In genomic region chr7:132580277-132580676, GRCh38 we compare ENCODE assay signal across 14 cellular contexts. TPM values are rescaled to one million over a fixed set of nuclear protein-coding genes. Genes with fewer than 3 reads are reported as not detected.
DNase-seq lines count a peak whose midpoint lies in the region; ATAC-seq, FAIRE-seq and TF ChIP-seq lines count a peak whose summit lies in the region.
"Had no signal": no experiment of that assay in that cellular context is flagged by ENCODE, and none has a peak within 500 bp of the region (broad histone marks: within the 10 kb centered on the region; RNA-seq: fewer than 3 reads in every experiment).

No MANE protein-coding gene starts in this region.

- no peak overlapping the region for H3K4me2 ChIP-seq in GM12878 (ENCODE audit: control insufficient read depth, insufficient read depth)
- H3K4me2 ChIP-seq: neural progenitor cell had no signal

- intact Hi-C loops in GM12878 (cut with micrococcal nuclease; ENCODE audit: unreplicated experiment) = loop anchor here (1.0 to 10.0 kb wide), 3 partner anchors 262 to 891 kb away; no protein-coding TSS in a partner anchor

- no peaks in the 10 kb centered on the region for H3K9me3 ChIP-seq in GM12878 (replicated peaks; ENCODE audit: control insufficient read depth, insufficient read depth, low read length)
- H3K9me3 ChIP-seq: gastroesophageal sphincter, uterus had no signal

- 0 out of 6 replicates have a peak, but pooled peaks of 1 of the 3 experiments have one; percentile 3 for TF ChIP-seq CTCF in GM12878 (IDR thresholded peaks at IDR 0.05 in 2 of 3, conservative IDR thresholded peaks at IDR 0.05 in 1 of 3; ENCODE audit: control insufficient read depth in 2 of 3, extremely low read depth in 1 of 3, insufficient read depth in 1 of 3, low read depth in 3 of 3, low read length in 3 of 3)
- TF ChIP-seq CTCF in neural crest cell (conservative IDR thresholded peaks at IDR 0.05) = no peak
- TF ChIP-seq CTCF in chondrocyte (IDR thresholded peaks at IDR 0.05) = no peak
- TF ChIP-seq CTCF in WTC11 (IDR thresholded peaks at IDR 0.05) = no peak

- H2AFZ ChIP-seq in GM12878 (ENCODE audit: control insufficient read depth, low read depth, low read length) = no peak overlapping the region
- H2AFZ ChIP-seq: neural progenitor cell had no signal

- H3K79me2 ChIP-seq in GM12878 (ENCODE audit: control insufficient read depth, insufficient read depth, low read length) = no peaks in the 10 kb centered on the region

- H3K27ac ChIP-seq in GM12878 (ENCODE audit: control insufficient read depth, insufficient read depth) = no peak overlapping the region
- H3K27ac ChIP-seq: coronary artery, gastroesophageal sphincter, neural progenitor cell had no signal

- TF ChIP-seq RAD21 in GM12878 (IDR thresholded peaks at IDR 0.05; ENCODE audit: insufficient read depth, low read depth, low read length) = no peak

- H3K27ac Mint-ChIP-seq in neural crest cell (ENCODE audit: unreplicated experiment) (no peak overlapping the region), chondrocyte (ENCODE audit: unreplicated experiment) (no peak overlapping the region), WTC11 (no peak overlapping the region)
- H3K27ac Mint-ChIP-seq: activated CD4-positive, alpha-beta memory T cell treated with anti-CD3 and anti-CD28 coated beads for 36 hours; activated naive CD8-positive, alpha-beta T cell; neural progenitor cell had no signal

- SMC1A ChIA-PET in GM12878 (lab: Charles Lee; ENCODE audit: uncharacterized antibody, unreplicated experiment) = interaction anchor here (0.6 to 1.5 kb wide), 14 partner anchors 11 to 892 kb away, joined by 3 to 8 read pairs (median 4); no protein-coding TSS in a partner anchor

- H3K4me3 Mint-ChIP-seq in neural crest cell (peak overlapping the region; percentile 73), chondrocyte (ENCODE audit: unreplicated experiment) (no peak overlapping the region), WTC11 (no peak overlapping the region)
- H3K4me3 Mint-ChIP-seq: activated CD4-positive, alpha-beta memory T cell treated with anti-CD3 and anti-CD28 coated beads for 36 hours; activated naive CD8-positive, alpha-beta T cell; neural progenitor cell had no signal

- in situ Hi-C loops in GM12878 (cut with MboI) = no loop called here

- peaks cover 9 to 10% of the 10 kb centered on the region in 2 experiments for H3K27me3 ChIP-seq in GM12878 (replicated peaks in 1 of 2; ENCODE audit: control insufficient read depth in 2 of 2, insufficient read depth in 2 of 2, low read length in 1 of 2)
- H3K27me3 ChIP-seq: uterus had no signal

- no peak overlapping the region for H3K4me3 ChIP-seq in GM12878
- H3K4me3 ChIP-seq: coronary artery, gastroesophageal sphincter, neural progenitor cell, uterus had no signal

- no peaks in the 10 kb centered on the region for H3K4me1 ChIP-seq in GM12878 (ENCODE audit: control insufficient read depth, insufficient read depth, low read length)
- H3K4me1 ChIP-seq: uterus had no signal

- H3K4me1 Mint-ChIP-seq in neural crest cell (peaks cover 21% of the 10 kb centered on the region), chondrocyte (ENCODE audit: low read depth) (peaks cover 17% of the 10 kb centered on the region), WTC11 (peaks cover 18% of the 10 kb centered on the region)

- POLR2A ChIA-PET in GM12878 (lab: Charles Lee) (no interaction called here), WTC11 (lab: Charles Lee) (no interaction called here)

- BruUV-seq in GM12878 (replicated peaks; lab: Mats Ljungman, UMichigan) = no TSS peak

- no peaks in the 10 kb centered on the region for H4K20me1 ChIP-seq in GM12878 (ENCODE audit: control insufficient read depth, insufficient read depth)

- no peak for TF ChIP-seq EP300 in GM12878 (IDR thresholded peaks at IDR 0.05; ENCODE audit: borderline replicate concordance in 1 of 2, control insufficient read depth in 1 of 2, low read depth in 2 of 2, low read length in 2 of 2)

- H3K36me3 ChIP-seq in GM12878 (ENCODE audit: control insufficient read depth in 2 of 2, insufficient read depth in 2 of 2, low read length in 1 of 2) = no peaks in the 10 kb centered on the region
- H3K36me3 ChIP-seq: gastroesophageal sphincter, neural progenitor cell, uterus had no signal

- DNase-seq in NCI-H2227 (lab: John Stamatoyannopoulos, UW; ENCODE audit: unreplicated experiment) (peak; percentile 24), NCI-H2227 treated with DMSO at 0.1 percent for 48 hours (lab: John Stamatoyannopoulos, UW) (no peak), Kasumi-1 (lab: John Stamatoyannopoulos, UW) (peak; percentile 29 to 55), GM12878 (ENCODE audit: low read depth, low spot score) (no peak), neural crest cell (ENCODE audit: low read depth, low spot score) (no peak), chondrocyte (ENCODE audit: low spot score) (no peak), WTC11 (ENCODE audit: low spot score) (no peak)

- H3K9ac ChIP-seq in GM12878 (ENCODE audit: control insufficient read depth, insufficient read depth, low read length) = no peak overlapping the region
- H3K9ac ChIP-seq: neural progenitor cell had no signal

- FAIRE-seq in GM12878 (lab: Jason Lieb, UNC) = no peak

- CTCF ChIA-PET in GM12878 (lab: Yijun Ruan, JAX) = interaction anchor here (0.6 to 2.1 kb wide), 37 partner anchors 9 to 1098 kb away, joined by 3 to 41 read pairs (median 4); no protein-coding TSS in a partner anchor
- CTCF ChIA-PET in WTC11 (lab: Charles Lee) = interaction anchor here (0.6 to 2.2 kb wide), 61 partner anchors 8 to 1736 kb away, joined by 3 to 35 read pairs (median 4); partner anchors contain the start of gene SLC35B4

- no peaks in the 10 kb centered on the region for H3K36me3 Mint-ChIP-seq in neural crest cell (ENCODE audit: low read depth)
- H3K36me3 Mint-ChIP-seq in chondrocyte (ENCODE audit: low read depth) = no peaks in the 10 kb centered on the region
- no peaks in the 10 kb centered on the region for H3K36me3 Mint-ChIP-seq in WTC11
- H3K36me3 Mint-ChIP-seq: activated CD4-positive, alpha-beta memory T cell treated with anti-CD3 and anti-CD28 coated beads for 36 hours; activated naive CD8-positive, alpha-beta T cell; neural progenitor cell had no signal

- H3K9me3 Mint-ChIP-seq in neural crest cell = no peaks in the 10 kb centered on the region
- H3K9me3 Mint-ChIP-seq in chondrocyte (ENCODE audit: low read depth) = no peaks in the 10 kb centered on the region
- no peaks in the 10 kb centered on the region for H3K9me3 Mint-ChIP-seq in WTC11
- H3K9me3 Mint-ChIP-seq: activated CD4-positive, alpha-beta memory T cell treated with anti-CD3 and anti-CD28 coated beads for 36 hours had no signal

- peaks cover 43% of the 10 kb centered on the region for H3K27me3 Mint-ChIP-seq in neural crest cell (ENCODE audit: low read depth)
- peaks cover 8% of the 10 kb centered on the region for H3K27me3 Mint-ChIP-seq in chondrocyte (ENCODE audit: low read depth)
- H3K27me3 Mint-ChIP-seq in WTC11 (ENCODE audit: low read depth) = peaks cover 45% of the 10 kb centered on the region

- TF ChIP-seq POLR2A in GM12878 (IDR thresholded peaks at IDR 0.05; ENCODE audit: low read depth, low read length) = no peak

- ATAC-seq in GM12878 (peak; percentile 52; the same call in 2 of the 3 replicates), GM19023 (IDR thresholded peaks at IDR 0.05; ENCODE audit: unreplicated experiment) (no peak), WTC11 (no peak)

- RAD21 ChIA-PET in GM12878 (lab: Charles Lee; ENCODE audit: unreplicated experiment) = interaction anchor here (0.9 to 1.6 kb wide), 6 partner anchors 261 to 891 kb away, joined by 4 to 16 read pairs (median 8); no protein-coding TSS in a partner anchor

- WGBS in GM12878 (ENCODE audit: insufficient coverage, insufficient replicate concordance, low lambda C conversion rate, missing lambda C conversion rate) = 0% methylated on average over 1 of the region's 1 CpG

TF ChIP-seq in GM12878, 131 proteins besides CTCF, POLR2A, EP300 and RAD21 (continues in another document):
- TF ChIP-seq SREBF1 (IDR thresholded peaks at IDR 0.05; ENCODE audit: low read length) = no peak
- no peak for TF ChIP-seq CREM (IDR thresholded peaks at IDR 0.05; ENCODE audit: low read depth)
- no peak for TF ChIP-seq RFX5 (IDR thresholded peaks at IDR 0.05; ENCODE audit: low read depth, low read length)
- no peak for TF ChIP-seq ZZZ3 (IDR thresholded peaks at IDR 0.05; ENCODE audit: control insufficient read depth, insufficient read length, low read depth)
- TF ChIP-seq ESRRA (IDR thresholded peaks at IDR 0.05; ENCODE audit: low read length) = no peak
- TF ChIP-seq MEF2A (IDR thresholded peaks at IDR 0.05; ENCODE audit: insufficient read depth, low read depth, low read length) = no peak

TF ChIP-seq in WTC11, 78 proteins besides CTCF, POLR2A, EP300 and RAD21:
- no peak for TF ChIP-seq ETV6 (CRISPR knock-in tag; IDR thresholded peaks at IDR 0.05)
- TF ChIP-seq RORB (CRISPR knock-in tag; IDR thresholded peaks at IDR 0.05) = no peak
- no peak for TF ChIP-seq JUN (CRISPR knock-in tag; IDR thresholded peaks at IDR 0.05)
- no peak for TF ChIP-seq SMAD3 (CRISPR knock-in tag; IDR thresholded peaks at IDR 0.05; ENCODE audit: borderline replicate concordance)

RNA-seq across cellular contexts. Expression of gene PLXNA4, which starts 4.0 kb away (rescaled TPM):
- total RNA-seq in GM12878 (2013; cell fraction: nucleolus; rRNA removed) = 0.10 TPM in 2 replicates
- total RNA-seq in GM12878 (2014; rRNA removed) (not detected in 2 replicates), GM12878 (2014; rRNA removed; fragmentation: Illumina TruSeq; extraction: Trizol) (not detected in 2 replicates), GM12878 (2021) (0.03 TPM in 1 of 2 replicates, not detected in the other), neural crest cell (21.7 and 22.9 TPM in 2 replicates), chondrocyte (11.3 to 57.7 TPM (median 13.0 TPM) in 3 replicates), WTC11 (2021) (0.41 to 0.81 TPM (median 0.46 TPM) in 3 replicates)
- polyA plus RNA-seq in GM12878 (2011; ENCODE audit: low read depth) = not detected
- polyA plus RNA-seq in GM12878 (2011; rRNA removed) (not detected in 2 replicates), GM12878 (2014; fragmentation: Illumina TruSeq; extraction: Trizol) (0.02 TPM in 1 of 2 replicates, not detected in the other), GM12878 (2014; fragmentation: Nextera tagmentation; extraction: Ambion mirVana) (not detected), GM12878 (2014; rRNA removed) (not detected in 2 replicates), GM12878 (2016; fragmentation: Nextera tagmentation; extraction: Ambion mirVana) (not detected)
- 0.03 TPM in 1 of 2 replicates, not detected in the other for polyA plus RNA-seq in GM12878 (2011; cell fraction: cytosol; rRNA removed)
- 0.01 TPM in 2 replicates for polyA plus RNA-seq in GM12878 (2011; cell fraction: nucleus; rRNA removed)
- not detected in 2 replicates for polyA plus RNA-seq in GM12878 (2012)
- not detected in 2 replicates for polyA minus RNA-seq in GM12878 (2011; rRNA and poly(A)+ RNA removed)
- not detected in 2 replicates for polyA minus RNA-seq in GM12878 (2011; cell fraction: cytosol; rRNA and poly(A)+ RNA removed)
- not detected in 2 replicates for polyA minus RNA-seq in GM12878 (2011; cell fraction: nucleus; rRNA and poly(A)+ RNA removed)

Comparison
In these comparisons a context has a peak if more than half of its experiments do, and no peak if none do; other contexts are left out.
1. DNase-seq: peak in NCI-H2227 (single experiment) and Kasumi-1 (2 of 2); none in NCI-H2227 treated with DMSO at 0.1 percent for 48 hours (single experiment), GM12878 (single experiment), neural crest cell (single experiment), chondrocyte (single experiment) and WTC11 (single experiment).